In genomic region chr6:125041740-125042459, GRCh38 we compare ENCODE assay signal across 17 cellular contexts.
DNase-seq lines count a peak whose midpoint lies in the region; ATAC-seq and TF ChIP-seq lines count a peak whose summit lies in the region.
"Had no signal": no experiment of that assay in that cellular context is flagged by ENCODE, and none has a peak within 500 bp of the region (broad histone marks: within the 10 kb centered on the region; RNA-seq: fewer than 3 reads in every experiment).

No MANE protein-coding gene starts in this region.

- intact Hi-C loops in mucosa of descending colon (cut with DNase I, micrococcal nuclease): no loop called here

- peak overlapping the region; percentile 25; the same call in 1 of the 2 replicates for H3K27ac ChIP-seq in ACC112 (ENCODE audit: low read depth, low read length)
- no peak overlapping the region for H3K27ac ChIP-seq in HEK293 (ENCODE audit: extremely low read depth, low read depth, low read length)
- peak overlapping the region; percentile 74 for H3K27ac ChIP-seq in RWPE2 (ENCODE audit: poor library complexity, severe bottlenecking)
- no peak overlapping the region for H3K27ac ChIP-seq in tibial nerve
- H3K27ac ChIP-seq: heart right ventricle, SK-N-MC, suprapubic skin had no signal

- H3K9me3 ChIP-seq in HEK293 (ENCODE audit: control insufficient read depth, insufficient read depth, low read depth, low read length) (no peaks in the 10 kb centered on the region), RWPE2 (ENCODE audit: severe bottlenecking) (no peaks in the 10 kb centered on the region), tibial nerve (no peaks in the 10 kb centered on the region), mucosa of descending colon (no peaks in the 10 kb centered on the region)
- H3K9me3 ChIP-seq: suprapubic skin had no signal

- H3K4me3 ChIP-seq in ACC112 (ENCODE audit: low read depth, low read length) (no peak overlapping the region), HEK293 (ENCODE audit: low read depth, low read length) (no peak overlapping the region), RWPE2 (ENCODE audit: severe bottlenecking) (no peak overlapping the region), tibial nerve (no peak overlapping the region), mucosa of descending colon (no peak overlapping the region)
- H3K4me3 ChIP-seq: heart right ventricle, SK-N-MC, suprapubic skin had no signal

- CTCF ChIA-PET in HEK293 (lab: Yijun Ruan, JAX): interaction anchor here (0.8 kb wide), 1 partner anchor 72 kb away, joined by 4 read pairs; no protein-coding TSS in a partner anchor

- TF ChIP-seq POLR2A in tibial nerve (IDR thresholded peaks at IDR 0.05): no peak

- POLR2A ChIA-PET in HEK293 (lab: Yijun Ruan, JAX): no interaction called here

- H3K27me3 ChIP-seq in ACC112 (ENCODE audit: insufficient read depth, low read length) (no peaks in the 10 kb centered on the region), RWPE2 (ENCODE audit: insufficient read depth, poor library complexity, severe bottlenecking) (no peaks in the 10 kb centered on the region), tibial nerve (no peaks in the 10 kb centered on the region)
- H3K27me3 ChIP-seq: heart right ventricle, suprapubic skin had no signal

- 67 to 69% methylated on average over 3 of the region's 3 CpGs for WGBS in tibial nerve, 2 donors

- TF ChIP-seq EP300 in tibial nerve (IDR thresholded peaks at IDR 0.05): no peak

- TF ChIP-seq CTCF in HEK293 (tag by site-specific recombination; IDR thresholded peaks at IDR 0.05) (no peak), RWPE2 (IDR thresholded peaks at IDR 0.05; ENCODE audit: poor library complexity, severe bottlenecking) (no peak), tibial nerve (IDR thresholded peaks at IDR 0.05) (no peak), mucosa of descending colon (IDR thresholded peaks at IDR 0.05) (no peak)

- ATAC-seq in RWPE2 (ENCODE audit: low read depth): peak; percentile 60
- no peak for ATAC-seq in mucosa of descending colon
- ATAC-seq: activated CD8-positive, alpha-beta T cell treated with anti-CD3 and anti-CD28 coated beads for 36 hours had no signal

- H3K36me3 ChIP-seq in ACC112 (ENCODE audit: insufficient read depth, low read length) (peaks cover 11% of the 10 kb centered on the region), HEK293 (ENCODE audit: control insufficient read depth in 2 of 2, insufficient read depth in 1 of 2, low read length in 2 of 2) (no peaks in the 10 kb centered on the region), RWPE2 (ENCODE audit: low read depth) (peaks cover 10% of the 10 kb centered on the region; the same call in 1 of the 2 replicates), tibial nerve (peaks cover 0 to 17% (median 0%) of the 10 kb centered on the region in 3 donors), mucosa of descending colon (ENCODE audit: low read depth) (no peaks in the 10 kb centered on the region)

- H3K4me1 ChIP-seq in ACC112 (ENCODE audit: control insufficient read depth, insufficient read depth, low read length, unreplicated experiment) (peaks cover 15% of the 10 kb centered on the region), HEK293 (ENCODE audit: control insufficient read depth, insufficient read depth, low read length) (peaks cover 31% of the 10 kb centered on the region), RWPE2 (ENCODE audit: insufficient read depth, poor library complexity, severe bottlenecking) (peaks cover 35% of the 10 kb centered on the region), tibial nerve (peaks cover 0 to 30% (median 3%) of the 10 kb centered on the region in 4 donors), mucosa of descending colon (ENCODE audit: low read depth) (no peaks in the 10 kb centered on the region)

- DNase-seq in RWPE2 (ENCODE audit: low spot score): no peak
- DNase-seq in fibroblast of peridontal ligament (ENCODE audit: extremely low read depth): peak; percentile 73
- DNase-seq in tibial nerve (ENCODE audit: low spot score in 2 of 2): no peak
- DNase-seq in mucosa of descending colon: no peak
- DNase-seq in NCI-H187 (lab: John Stamatoyannopoulos, UW): no peak
- DNase-seq in NCI-H2227 treated with DMSO at 0.1 percent for 48 hours (lab: John Stamatoyannopoulos, UW): no peak
- DNase-seq: activated CD8-positive, alpha-beta T cell treated with anti-CD3 and anti-CD28 coated beads for 36 hours; aorta; effector memory CD4-positive, alpha-beta T cell; heart right ventricle; NCI-H2171; posterior cingulate gyrus; stimulated activated CD4-positive, alpha-beta T cell treated with anti-CD3 and anti-CD28 coated beads, Interleukin-15, amount 100 ng/mL, for 24 hours had no signal

- H3K79me2 ChIP-seq in ACC112 (ENCODE audit: control insufficient read depth, insufficient read depth, low read length, unreplicated experiment): peaks cover 35% of the 10 kb centered on the region

- H2AFZ ChIP-seq in ACC112 (ENCODE audit: low read length, unreplicated experiment): no peak overlapping the region

TF ChIP-seq in HEK293, 187 proteins besides CTCF, POLR2A, EP300 and RAD21:
- no peak for TF ChIP-seq ZNF549 (tag by site-specific recombination; IDR thresholded peaks at IDR 0.05)
- TF ChIP-seq ZNF600 (tag by site-specific recombination; IDR thresholded peaks at IDR 0.05): peak; percentile 47; the same call in 1 of the 2 replicates
- no peak for TF ChIP-seq ZSCAN30 (tag by site-specific recombination; IDR thresholded peaks at IDR 0.05)
- no peak for TF ChIP-seq ZNF174 (tag by site-specific recombination; IDR thresholded peaks at IDR 0.05)
- TF ChIP-seq ZNF221 (tag by site-specific recombination; IDR thresholded peaks at IDR 0.05; ENCODE audit: borderline replicate concordance): no peak
- TF ChIP-seq ZNF639 (tag by site-specific recombination; IDR thresholded peaks at IDR 0.05): no peak
- TF ChIP-seq BCL6B (tag by site-specific recombination; IDR thresholded peaks at IDR 0.05): 0 out of 2 replicates have a peak, but pooled peaks have one; percentile 6
- TF ChIP-seq SP7 (tag by site-specific recombination; IDR thresholded peaks at IDR 0.05): peak; percentile 57; the same call in 1 of the 2 replicates
- no peak for TF ChIP-seq ZNF335 (tag by site-specific recombination; conservative IDR thresholded peaks at IDR 0.05)
- no peak for TF ChIP-seq BCL11B (tag by site-specific recombination; IDR thresholded peaks at IDR 0.05; ENCODE audit: low read depth)
- no peak for TF ChIP-seq ZNF354C (tag by site-specific recombination; IDR thresholded peaks at IDR 0.05; ENCODE audit: borderline replicate concordance, low read depth)
TF ChIP-seq in HEK293: peak in this region for 3.

Comparison
In these comparisons a context has a peak if more than half of its experiments do, and no peak if none do; other contexts are left out.
1. H3K27ac ChIP-seq: peak in ACC112 (single experiment) and RWPE2 (single experiment); none in HEK293 (single experiment) and tibial nerve (0 of 4).